ENCODE assay signal across 13 cellular contexts in genomic region chr12:105233045-105233905, GRCh38. TPM values are rescaled to one million over a fixed set of nuclear protein-coding genes. Genes with fewer than 3 reads are reported as not detected.
A peak's percentile ranks its signal among the peaks of the same experiment; 100 is the strongest.
DNase-seq lines count a peak whose midpoint lies in the region; ATAC-seq and TF ChIP-seq lines count a peak whose summit lies in the region.
"Had no signal": no experiment of that assay in that cellular context is flagged by ENCODE, and none has a peak within 500 bp of the region (broad histone marks: within the 10 kb centered on the region; RNA-seq: fewer than 3 reads in every experiment).

No MANE protein-coding gene starts in this region.

- 0 out of 2 replicates have a peak overlapping the region, but pooled peaks have one; percentile 58 for H2BK20ac ChIP-seq in IMR-90 (ENCODE audit: low read depth, low read length)

- H3K36me3 ChIP-seq in IMR-90 (ENCODE audit: control insufficient read depth, insufficient read depth, low read length) (no peaks in the 10 kb centered on the region), mesodermal cell (ENCODE audit: control insufficient read depth, insufficient read depth, low read length) (peaks cover 29% of the 10 kb centered on the region)

- no peak for TF ChIP-seq RAD21 in IMR-90 (IDR thresholded peaks at IDR 0.05; ENCODE audit: low read length)

- peak overlapping the region; percentile 44; the same call in 1 of the 2 replicates for H3K4ac ChIP-seq in IMR-90 (ENCODE audit: low read depth, low read length)

- TF ChIP-seq CTCF in IMR-90 (conservative IDR thresholded peaks at IDR 0.05; ENCODE audit: low read depth, low read length) (no peak), chondrocyte (IDR thresholded peaks at IDR 0.05) (no peak)

- 0 out of 2 replicates have a peak overlapping the region, but pooled peaks have one; percentile 25 for H4K91ac ChIP-seq in IMR-90 (ENCODE audit: insufficient read depth, low read depth, low read length)

- no peak for DNase-seq in IMR-90
- DNase-seq in chondrocyte (ENCODE audit: low spot score) = no peak
- peak in 7 of 49 donors; percentile 12 to 34 (median 24) for DNase-seq in substantia nigra (lab: John Stamatoyannopoulos, UW)
- no peak for DNase-seq in NCI-H446 treated with DMSO at 0.1 percent for 48 hours (lab: John Stamatoyannopoulos, UW)
- DNase-seq in NCI-H1694 treated with DMSO at 0.1 percent for 48 hours (lab: John Stamatoyannopoulos, UW) = no peak
- DNase-seq: activated CD8-positive, alpha-beta T cell treated with anti-CD3 and anti-CD28 coated beads, Interleukin-2, amount 10 ng/mL, durations not matched to agents 7 days and 5 days; aorta; NCI-H510A had no signal

- H3K9me3 ChIP-seq in IMR-90 (ENCODE audit: control insufficient read depth, insufficient read depth, low read length) = no peaks in the 10 kb centered on the region
- no peaks in the 10 kb centered on the region for H3K9me3 ChIP-seq in mesodermal cell (ENCODE audit: control insufficient read depth, low read length)
- H3K9me3 ChIP-seq: gastroesophageal sphincter had no signal

- intact Hi-C loops in IMR-90 (cut with micrococcal nuclease) = no loop called here

- dilution Hi-C loops in IMR-90 (cut with HindIII; ENCODE audit: low sequenced_read_pairs, unreplicated experiment) = no loop called here

- H3K27ac Mint-ChIP-seq in chondrocyte (ENCODE audit: unreplicated experiment) = peak overlapping the region; percentile 90
- H3K27ac Mint-ChIP-seq: activated CD8-positive, alpha-beta T cell treated with anti-CD3 and anti-CD28 coated beads, Interleukin-2, amount 10 ng/mL, durations not matched to agents 7 days and 5 days had no signal

- ATAC-seq in IMR-90 (ENCODE audit: low read depth) = no peak
- no peak for ATAC-seq in HG03520 (IDR thresholded peaks at IDR 0.05; ENCODE audit: unreplicated experiment)
- ATAC-seq in GM21528 (IDR thresholded peaks at IDR 0.05; ENCODE audit: low FRiP score, unreplicated experiment) = no peak
- ATAC-seq: activated CD8-positive, alpha-beta T cell treated with anti-CD3 and anti-CD28 coated beads, Interleukin-2, amount 10 ng/mL, durations not matched to agents 7 days and 5 days; gastroesophageal sphincter had no signal

- peak overlapping the region; percentile 97 for H3K4me2 ChIP-seq in IMR-90 (ENCODE audit: low read depth, low read length)

- H3K9me1 ChIP-seq in IMR-90 (ENCODE audit: insufficient read depth, low read length) = peaks cover 19% of the 10 kb centered on the region

- H2AFZ ChIP-seq in IMR-90 (replicated peaks; ENCODE audit: low read length, poor library complexity) = no peak overlapping the region

- H3K36me3 Mint-ChIP-seq in chondrocyte (ENCODE audit: low read depth) = no peaks in the 10 kb centered on the region

- H3K4me3 Mint-ChIP-seq in chondrocyte (ENCODE audit: unreplicated experiment) = peak overlapping the region; percentile 82

- H4K5ac ChIP-seq in IMR-90 (ENCODE audit: low read depth, low read length) = peak overlapping the region; percentile 17; the same call in 1 of the 2 replicates

- in situ Hi-C loops in IMR-90 (cut with MboI; ENCODE audit: low sequenced_read_pairs) = no loop called here

- H2BK120ac ChIP-seq in IMR-90 (ENCODE audit: low read depth, low read length) = peak overlapping the region; percentile 35; the same call in 1 of the 2 replicates

- H2BK15ac ChIP-seq in IMR-90 (ENCODE audit: low read depth, low read length) = no peak overlapping the region

- no peaks in the 10 kb centered on the region for H3K27me3 Mint-ChIP-seq in chondrocyte (ENCODE audit: low read depth)

- WGBS in IMR-90 (ENCODE audit: extremely low coverage in 2 of 2, insufficient read length in 1 of 2), 2 experiments = 60% methylated on average over 1 of the region's 4 CpGs; no CpG with 5 or more reads in 1 of the 2 experiments
- WGBS in mesodermal cell (ENCODE audit: insufficient coverage in 2 of 2), 2 experiments = 88 to 100% methylated on average over 3 of the region's 4 CpGs

- TF ChIP-seq POLR2A in IMR-90 (IDR thresholded peaks at IDR 0.05; ENCODE audit: low read depth, low read length) = no peak

- peak overlapping the region; percentile 10; the same call in 1 of the 2 replicates for H3K9ac ChIP-seq in IMR-90 (ENCODE audit: low read depth, low read length)

- no peak overlapping the region for H3K56ac ChIP-seq in IMR-90 (ENCODE audit: extremely low read depth, insufficient read depth, low read length)

- POLR2A ChIA-PET in IMR-90 (lab: Charles Lee; ENCODE audit: unreplicated experiment) = no interaction called here

- H2AK5ac ChIP-seq in IMR-90 (ENCODE audit: low read depth, low read length) = peak overlapping the region; percentile 61; the same call in 1 of the 2 replicates

- no peak overlapping the region for H2AK9ac ChIP-seq in IMR-90 (replicated peaks; ENCODE audit: low read depth, low read length, poor library complexity)

- H3K4me1 ChIP-seq in IMR-90 (ENCODE audit: control insufficient read depth, insufficient read depth, low read length) (peaks cover 18% of the 10 kb centered on the region), mesodermal cell (ENCODE audit: control insufficient read depth, insufficient read depth, low read length, poor library complexity, severe bottlenecking) (peaks cover 21% of the 10 kb centered on the region)

- H3K18ac ChIP-seq in IMR-90 (ENCODE audit: low read depth, low read length) = peak overlapping the region; percentile 20; the same call in 1 of the 2 replicates

- no peak overlapping the region for H3K27ac ChIP-seq in IMR-90 (ENCODE audit: insufficient read depth, low read length)
- H3K27ac ChIP-seq in mesodermal cell (ENCODE audit: low read depth, low read length, severe bottlenecking) = no peak overlapping the region
- H3K27ac ChIP-seq in substantia nigra (ENCODE audit: low read depth, low read length, poor library complexity, severe bottlenecking) = peak overlapping the region; percentile 64
- H3K27ac ChIP-seq: SK-N-MC had no signal

- H3K27me3 ChIP-seq in IMR-90 (ENCODE audit: control insufficient read depth, insufficient read depth, low read length) = no peaks in the 10 kb centered on the region
- H3K27me3 ChIP-seq: gastroesophageal sphincter had no signal

- H3K9me3 Mint-ChIP-seq in chondrocyte (ENCODE audit: low read depth) = no peaks in the 10 kb centered on the region

- H4K20me1 ChIP-seq in IMR-90 (ENCODE audit: insufficient read depth, low read length) = peaks cover 9% of the 10 kb centered on the region; the same call in 1 of the 2 replicates

- H3K14ac ChIP-seq in IMR-90 (replicated peaks; ENCODE audit: low read depth, low read length) = peak overlapping the region; percentile 62

- H4K8ac ChIP-seq in IMR-90 (ENCODE audit: low read depth in 2 of 2, low read length in 2 of 2) = peak overlapping the region in 1 of 2 experiments; percentile 47; a peak in 1 of 4 replicates

- H2BK5ac ChIP-seq in IMR-90 (ENCODE audit: low read depth, low read length, poor library complexity, severe bottlenecking) = no peak overlapping the region

- BruUV-seq in IMR-90 (replicated peaks; lab: Mats Ljungman, UMichigan) = no TSS peak

- no peak overlapping the region for H3K4me3 ChIP-seq in IMR-90 (ENCODE audit: insufficient read depth, low read depth, low read length)
- H3K4me3 ChIP-seq in mesodermal cell (ENCODE audit: extremely low read depth, insufficient read depth, low read length, poor library complexity, severe bottlenecking) = peak overlapping the region; percentile 73
- H3K4me3 ChIP-seq: SK-N-MC had no signal

- CTCF ChIA-PET in IMR-90 (lab: Yijun Ruan, JAX) = interaction anchor here (1.0 to 1.9 kb wide), 3 partner anchors 17 to 150 kb away, joined by 3 to 4 read pairs (median 3); no protein-coding TSS in a partner anchor

- peaks cover 77% of the 10 kb centered on the region for H3K4me1 Mint-ChIP-seq in chondrocyte (ENCODE audit: low read depth)

- peaks cover 10 to 54% of the 10 kb centered on the region in 2 experiments for H3K79me1 ChIP-seq in IMR-90 (ENCODE audit: low read depth in 1 of 2, low read length in 2 of 2)

- peak overlapping the region; percentile 79 for H3K23ac ChIP-seq in IMR-90 (ENCODE audit: low read depth, low read length)

TF ChIP-seq in IMR-90, 13 proteins besides CTCF, POLR2A, EP300 and RAD21 (continues in another document):
- TF ChIP-seq, protein P1, sequence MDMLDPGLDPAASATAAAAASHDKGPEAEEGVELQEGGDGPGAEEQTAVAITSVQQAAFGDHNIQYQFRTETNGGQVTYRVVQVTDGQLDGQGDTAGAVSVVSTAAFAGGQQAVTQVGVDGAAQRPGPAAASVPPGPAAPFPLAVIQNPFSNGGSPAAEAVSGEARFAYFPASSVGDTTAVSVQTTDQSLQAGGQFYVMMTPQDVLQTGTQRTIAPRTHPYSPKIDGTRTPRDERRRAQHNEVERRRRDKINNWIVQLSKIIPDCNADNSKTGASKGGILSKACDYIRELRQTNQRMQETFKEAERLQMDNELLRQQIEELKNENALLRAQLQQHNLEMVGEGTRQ (IDR thresholded peaks at IDR 0.05; ENCODE audit: low read depth, low read length) = no peak
- TF ChIP-seq MXI1 (IDR thresholded peaks at IDR 0.05; ENCODE audit: borderline replicate concordance, low read depth, low read length) = no peak
- no peak for TF ChIP-seq CHD1 (IDR thresholded peaks at IDR 0.05; ENCODE audit: low read depth, low read length)
- no peak for TF ChIP-seq RFX5 (IDR thresholded peaks at IDR 0.05; ENCODE audit: low read depth, low read length)
- TF ChIP-seq RCOR1 (IDR thresholded peaks at IDR 0.05; ENCODE audit: insufficient replicate concordance, low read length) = no peak
- TF ChIP-seq NFE2L2 (IDR thresholded peaks at IDR 0.05; ENCODE audit: low read depth, low read length) = no peak
- no peak for TF ChIP-seq MAZ (IDR thresholded peaks at IDR 0.05; ENCODE audit: borderline replicate concordance, low read depth, low read length)
- TF ChIP-seq MAFK (IDR thresholded peaks at IDR 0.05; ENCODE audit: low read depth, low read length) = no peak
- TF ChIP-seq BHLHE40 (IDR thresholded peaks at IDR 0.05; ENCODE audit: low read depth, low read length) = no peak
- no peak for TF ChIP-seq ELK1 (IDR thresholded peaks at IDR 0.05; ENCODE audit: borderline replicate concordance, low read depth, low read length)
- no peak for TF ChIP-seq SMC3 (IDR thresholded peaks at IDR 0.05; ENCODE audit: low read depth, low read length)

RNA-seq across cellular contexts. Expression of gene APPL2, which starts 2.7 kb away (rescaled TPM):
- total RNA-seq in IMR-90 (2012; rRNA removed) = 42.3 and 53.3 TPM in 2 replicates
- polyA plus RNA-seq in IMR-90 (2012; rRNA removed) = 50.3 and 65.8 TPM in 2 replicates
- polyA plus RNA-seq in IMR-90 (2012; cell fraction: cytosol; rRNA removed) = 18.1 and 37.3 TPM in 2 replicates
- polyA plus RNA-seq in IMR-90 (2012; cell fraction: nucleus; rRNA removed; ENCODE audit: low replicate concordance) = 26.2 and 113 TPM in 2 replicates
- total RNA-seq in chondrocyte = 46.2 to 51.7 TPM (median 47.5 TPM) in 3 replicates
- polyA plus RNA-seq in mesodermal cell (2013, experiment 1 of 2) = 37.3 TPM
- polyA plus RNA-seq in mesodermal cell (2013, experiment 2 of 2) = 33.5 TPM
